Comparison of ENCODE assay signal across 8 cellular contexts in genomic region chr5:78647838-78648358, GRCh38. TPM values are rescaled to one million over a fixed set of nuclear protein-coding genes. Genes with fewer than 3 reads are reported as not detected.
DNase-seq lines count a peak whose midpoint lies in the region; ATAC-seq and TF ChIP-seq lines count a peak whose summit lies in the region.

No MANE protein-coding gene starts in this region.

- H3F3A ChIP-seq in neural progenitor cell (ENCODE audit: low read depth) = peaks cover 26% of the 10 kb centered on the region

- H3K4me2 ChIP-seq in neural progenitor cell = peak overlapping the region; percentile 97

- no CpG with 5 or more reads among the region's 47 CpGs for WGBS in gastroesophageal sphincter (ENCODE audit: low coverage in 1 of 2), 2 donors

- H3K9me3 ChIP-seq in gastroesophageal sphincter (no peaks in the 10 kb centered on the region), neural progenitor cell (ENCODE audit: low read depth) (no peaks in the 10 kb centered on the region)

- H3K27ac Mint-ChIP-seq in activated CD4-positive, alpha-beta memory T cell treated with anti-CD3 and anti-CD28 coated beads for 36 hours = no peak overlapping the region
- H3K27ac Mint-ChIP-seq in neural progenitor cell = no peak overlapping the region

- ATAC-seq in gastroesophageal sphincter (peak; percentile 52), GM18870 (IDR thresholded peaks at IDR 0.05; ENCODE audit: unreplicated experiment) (no peak)

- H3K27me3 Mint-ChIP-seq in activated CD4-positive, alpha-beta memory T cell treated with anti-CD3 and anti-CD28 coated beads for 36 hours = peaks cover 44% of the 10 kb centered on the region
- peaks cover 10% of the 10 kb centered on the region for H3K27me3 Mint-ChIP-seq in neural progenitor cell (ENCODE audit: insufficient read depth, low read depth)

- peak overlapping the region; percentile 95 for H2AFZ ChIP-seq in neural progenitor cell (replicated peaks)

- H3K27me3 ChIP-seq in gastroesophageal sphincter (no peaks in the 10 kb centered on the region), neural progenitor cell (no peaks in the 10 kb centered on the region)

- CTCF ChIA-PET in activated CD4-positive, alpha-beta memory T cell treated with anti-CD3 and anti-CD28 coated beads for 36 hours (lab: Charles Lee) = no interaction called here

- intact Hi-C loops in activated CD4-positive, alpha-beta memory T cell treated with anti-CD3 and anti-CD28 coated beads for 36 hours (cut with micrococcal nuclease) = no loop called here

- TF ChIP-seq EP300 in gastroesophageal sphincter (IDR thresholded peaks at IDR 0.05) = no peak

- no peaks in the 10 kb centered on the region for H4K20me1 ChIP-seq in neural progenitor cell (ENCODE audit: low read depth)

- no peaks in the 10 kb centered on the region for H3K36me3 ChIP-seq in gastroesophageal sphincter
- no peaks in the 10 kb centered on the region for H3K36me3 ChIP-seq in neural progenitor cell

- H3K9ac ChIP-seq in neural progenitor cell = peak overlapping the region; percentile 3

- no peaks in the 10 kb centered on the region for H3K9me3 Mint-ChIP-seq in activated CD4-positive, alpha-beta memory T cell treated with anti-CD3 and anti-CD28 coated beads for 36 hours
- no peaks in the 10 kb centered on the region for H3K9me3 Mint-ChIP-seq in neural progenitor cell

- H3K27ac ChIP-seq in gastroesophageal sphincter (peak overlapping the region; percentile 95 to 97 (median 96)), neural progenitor cell (peak overlapping the region; percentile 89)

- H3K4me1 ChIP-seq in gastroesophageal sphincter = peaks cover 0 to 45% (median 7%) of the 10 kb centered on the region in 3 donors
- H3K4me1 ChIP-seq in neural progenitor cell = peaks cover 25% of the 10 kb centered on the region

- peaks cover 46% of the 10 kb centered on the region for H3K79me2 ChIP-seq in neural progenitor cell (ENCODE audit: low read depth)

- no peaks in the 10 kb centered on the region for H3K36me3 Mint-ChIP-seq in activated CD4-positive, alpha-beta memory T cell treated with anti-CD3 and anti-CD28 coated beads for 36 hours
- peaks cover 11% of the 10 kb centered on the region for H3K36me3 Mint-ChIP-seq in neural progenitor cell

- H3K4me1 Mint-ChIP-seq in activated CD4-positive, alpha-beta memory T cell treated with anti-CD3 and anti-CD28 coated beads for 36 hours (ENCODE audit: low read depth) = peaks cover 8% of the 10 kb centered on the region
- peaks cover 24% of the 10 kb centered on the region for H3K4me1 Mint-ChIP-seq in neural progenitor cell

- POLR2A ChIA-PET in activated CD4-positive, alpha-beta memory T cell treated with anti-CD3 and anti-CD28 coated beads for 36 hours (lab: Charles Lee) = no interaction called here

- DNase-seq in DMS 273 treated with DMSO at 0.1 percent for 48 hours (lab: John Stamatoyannopoulos, UW) (peak; percentile 21), GM20000 (ENCODE audit: low spot score) (peak; percentile 66), HT-29 (ENCODE audit: low spot score) (peak; percentile 59), neural progenitor cell (ENCODE audit: low spot score) (peak; percentile 78), G401 (ENCODE audit: low spot score) (no peak)
- DNase-seq in activated CD4-positive, alpha-beta memory T cell treated with anti-CD3 and anti-CD28 coated beads for 36 hours = no peak

- H3K4me3 ChIP-seq in gastroesophageal sphincter (peak overlapping the region; percentile 59 to 91), neural progenitor cell (peak overlapping the region; percentile 77)

- in situ Hi-C loops in G401 (cut with HindIII; ENCODE audit: low sequenced_read_pairs) = no loop called here

- peak overlapping the region; percentile 61 for H3K4me3 Mint-ChIP-seq in activated CD4-positive, alpha-beta memory T cell treated with anti-CD3 and anti-CD28 coated beads for 36 hours
- H3K4me3 Mint-ChIP-seq in neural progenitor cell = peak overlapping the region; percentile 95

- TF ChIP-seq CTCF in GM20000 (IDR thresholded peaks at IDR 0.05; ENCODE audit: extremely low read depth, missing control alignments) (peak; percentile 7), gastroesophageal sphincter (IDR thresholded peaks at IDR 0.05) (peak in 1 of 4 experiments; percentile 48), neural progenitor cell (IDR thresholded peaks at IDR 0.05) (no peak)

- TF ChIP-seq POLR2A in gastroesophageal sphincter (IDR thresholded peaks at IDR 0.05) = no peak

RNA-seq across cellular contexts. Expression of gene LHFPL2, which starts 0.7 kb away (rescaled TPM):
- total RNA-seq in HT-29 (2014; rRNA removed; shearing (Covaris generic)) = 11.7 and 18.9 TPM in 2 replicates
- under 1 TPM; 0.05 to 0.19 TPM for total RNA-seq in activated CD4-positive, alpha-beta memory T cell treated with anti-CD3 and anti-CD28 coated beads for 36 hours
- total RNA-seq in gastroesophageal sphincter (10 to 100 TPM; 14.9 to 44.2 (median 39.3) TPM), neural progenitor cell (ENCODE audit: low replicate concordance) (20.6 and 21.1 TPM in 2 replicates)
- 2.6 and 7.5 TPM in 2 replicates for total RNA-seq in G401 (2014; rRNA removed; shearing (Covaris generic))

Comparison
In these comparisons a context has a peak if more than half of its experiments do, and no peak if none do; other contexts are left out.
1. DNase-seq: peak in DMS 273 treated with DMSO at 0.1 percent for 48 hours (single experiment), GM20000 (single experiment), HT-29 (single experiment) and neural progenitor cell (single experiment); none in activated CD4-positive, alpha-beta memory T cell treated with anti-CD3 and anti-CD28 coated beads for 36 hours (single experiment) and G401 (single experiment).